8 cellular contexts compared by ENCODE assay signal in the genomic region with DNA sequence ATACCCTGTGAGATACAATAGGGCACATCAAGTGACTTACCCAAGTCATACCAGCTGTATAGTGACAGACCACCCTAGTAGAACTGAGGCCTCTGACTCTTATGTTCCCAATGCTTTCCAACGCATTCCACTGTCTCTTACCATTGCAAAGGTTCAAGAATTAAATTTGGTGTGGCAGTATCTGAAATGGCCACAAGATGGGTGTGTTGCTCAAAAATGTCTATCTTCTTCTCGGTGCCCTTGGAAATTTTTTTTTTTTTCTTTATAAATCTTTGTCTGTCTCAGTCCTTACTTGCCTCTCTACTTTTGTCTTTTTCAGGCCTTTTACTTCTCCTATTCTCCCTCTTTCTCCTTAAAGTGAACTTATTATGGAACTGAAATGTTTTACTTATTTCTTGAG. TPM values are rescaled to one million over a fixed set of nuclear protein-coding genes. Genes with fewer than 3 reads are reported as not detected.
A peak's percentile ranks its signal among the peaks of the same experiment; 100 is the strongest.
DNase-seq lines count a peak whose midpoint lies in the region; ATAC-seq, FAIRE-seq and TF ChIP-seq lines count a peak whose summit lies in the region.

No MANE protein-coding gene starts in this region.

- no peaks in the 10 kb centered on the region for H3K4me1 ChIP-seq in neural progenitor cell

- no peak overlapping the region for H3K9ac ChIP-seq in neural progenitor cell

- H2AFZ ChIP-seq in neural progenitor cell (replicated peaks) = no peak overlapping the region

- POLR2A ChIA-PET in RWPE1 (lab: Yijun Ruan, JAX; ENCODE audit: low non-redundant PET) = no interaction called here

- H3K27ac ChIP-seq in C4-2B (no peak overlapping the region), RWPE1 (no peak overlapping the region), neural progenitor cell (no peak overlapping the region)

- peaks cover 4% of the 10 kb centered on the region for H3F3A ChIP-seq in neural progenitor cell (ENCODE audit: low read depth)

- peaks cover 7% of the 10 kb centered on the region for H4K20me1 ChIP-seq in neural progenitor cell (ENCODE audit: low read depth)

- H3K27me3 Mint-ChIP-seq in neural progenitor cell (ENCODE audit: insufficient read depth, low read depth) = no peaks in the 10 kb centered on the region
- H3K27me3 Mint-ChIP-seq in stimulated activated memory B cell treated with anti-CD40 and anti-IgM and Interleukin-4, amounts not matched to agents 10 μg/mL and 1 μg/mL and 100 μg/mL, for 72 hours = no peaks in the 10 kb centered on the region

- FAIRE-seq in HTR-8/SVneo (lab: Jason Lieb, UNC) = no peak

- DNase-seq in GM13977 (ENCODE audit: low spot score) (no peak), RWPE1 (ENCODE audit: low spot score) (peak; percentile 34), epithelial cell of esophagus (ENCODE audit: low read depth) (peak; percentile 41), neural progenitor cell (ENCODE audit: low spot score) (peak; percentile 54), HTR-8/SVneo (ENCODE audit: insufficient read length, low spot score) (no peak)

- H3K4me1 Mint-ChIP-seq in neural progenitor cell = peaks cover 13% of the 10 kb centered on the region
- H3K4me1 Mint-ChIP-seq in stimulated activated memory B cell treated with anti-CD40 and anti-IgM and Interleukin-4, amounts not matched to agents 10 μg/mL and 1 μg/mL and 100 μg/mL, for 72 hours = peaks cover 22% of the 10 kb centered on the region

- ATAC-seq in GM21723 (IDR thresholded peaks at IDR 0.05; ENCODE audit: unreplicated experiment) = no peak
- no peak for ATAC-seq in stimulated activated memory B cell treated with anti-CD40 and anti-IgM and Interleukin-4, amounts not matched to agents 10 μg/mL and 1 μg/mL and 100 μg/mL, for 72 hours

- H3K9me3 Mint-ChIP-seq in neural progenitor cell = no peaks in the 10 kb centered on the region
- no peaks in the 10 kb centered on the region for H3K9me3 Mint-ChIP-seq in stimulated activated memory B cell treated with anti-CD40 and anti-IgM and Interleukin-4, amounts not matched to agents 10 μg/mL and 1 μg/mL and 100 μg/mL, for 72 hours

- CTCF ChIA-PET in RWPE1 (lab: Yijun Ruan, JAX) = interaction anchor here (0.6 to 1.8 kb wide), 5 partner anchors 81 to 1004 kb away, joined by 3 to 10 read pairs (median 3); no protein-coding TSS in a partner anchor

- no peak overlapping the region for H3K4me3 ChIP-seq in epithelial cell of esophagus (ENCODE audit: low read length)
- H3K4me3 ChIP-seq in neural progenitor cell = no peak overlapping the region

- H3K4me2 ChIP-seq in neural progenitor cell = no peak overlapping the region

- H3K27me3 ChIP-seq in neural progenitor cell = no peaks in the 10 kb centered on the region

- H3K36me3 ChIP-seq in neural progenitor cell = peaks cover 16% of the 10 kb centered on the region

- H3K36me3 Mint-ChIP-seq in neural progenitor cell = peaks cover 21% of the 10 kb centered on the region
- H3K36me3 Mint-ChIP-seq in stimulated activated memory B cell treated with anti-CD40 and anti-IgM and Interleukin-4, amounts not matched to agents 10 μg/mL and 1 μg/mL and 100 μg/mL, for 72 hours = peaks cover 60% of the 10 kb centered on the region

- H3K9me3 ChIP-seq in neural progenitor cell (ENCODE audit: low read depth) = no peaks in the 10 kb centered on the region

- no peaks in the 10 kb centered on the region for H3K79me2 ChIP-seq in neural progenitor cell (ENCODE audit: low read depth)

- H3K4me3 Mint-ChIP-seq in neural progenitor cell = no peak overlapping the region
- H3K4me3 Mint-ChIP-seq in stimulated activated memory B cell treated with anti-CD40 and anti-IgM and Interleukin-4, amounts not matched to agents 10 μg/mL and 1 μg/mL and 100 μg/mL, for 72 hours = no peak overlapping the region

- in situ Hi-C loops in GM13977 (cut with MboI; ENCODE audit: low pct_unique_long_range_greater_than_20kb, low sequenced_read_pairs, unreplicated experiment) = loop anchor here (5.0 to 10.0 kb wide), 2 partner anchors 143 to 270 kb away; no protein-coding TSS in a partner anchor

- no peak overlapping the region for H3K27ac Mint-ChIP-seq in neural progenitor cell
- H3K27ac Mint-ChIP-seq in stimulated activated memory B cell treated with anti-CD40 and anti-IgM and Interleukin-4, amounts not matched to agents 10 μg/mL and 1 μg/mL and 100 μg/mL, for 72 hours = no peak overlapping the region

- TF ChIP-seq CTCF in C4-2B (conservative IDR thresholded peaks at IDR 0.05) = peak; percentile 81
- TF ChIP-seq CTCF in GM13977 (IDR thresholded peaks at IDR 0.05; ENCODE audit: extremely low read depth, insufficient read depth, missing control alignments) = peak; percentile 70
- peak; percentile 56 for TF ChIP-seq CTCF in RWPE1 (conservative IDR thresholded peaks at IDR 0.05; ENCODE audit: low read depth)
- TF ChIP-seq CTCF in epithelial cell of esophagus (IDR thresholded peaks at IDR 0.05; ENCODE audit: insufficient read depth, low read depth, low read length, missing control alignments) = peak; percentile 52
- peak; percentile 70 for TF ChIP-seq CTCF in neural progenitor cell (IDR thresholded peaks at IDR 0.05)

RNA-seq across cellular contexts. Expression of a gene that starts 48.4 kb away (rescaled TPM):
- 0.59 and 6.4 TPM in 2 replicates for total RNA-seq in neural progenitor cell (ENCODE audit: low replicate concordance)

Comparison
In these comparisons a context has a peak if more than half of its experiments do, and no peak if none do; other contexts are left out.
1. DNase-seq: peak in RWPE1 (single experiment), epithelial cell of esophagus (single experiment) and neural progenitor cell (single experiment); none in GM13977 (single experiment) and HTR-8/SVneo (single experiment).
2. Peak in every context shown above with its lines, with median percentiles within 50 percentile points of each other: CTCF ChIP-seq.